In genomic region chr4:85779165-85779564, GRCh38 we compare ENCODE assay signal across 8 cellular contexts.
A peak's percentile ranks its signal among the peaks of the same experiment; 100 is the strongest.
DNase-seq lines count a peak whose midpoint lies in the region; ATAC-seq and TF ChIP-seq lines count a peak whose summit lies in the region.

No MANE protein-coding gene starts in this region.

- TF ChIP-seq EP300 in transverse colon (IDR thresholded peaks at IDR 0.05; ENCODE audit: low read depth), result no peak

- ATAC-seq in GM21825 (IDR thresholded peaks at IDR 0.05; ENCODE audit: unreplicated experiment), result peak; percentile 22

- H3K27me3 ChIP-seq in right atrium auricular region, result no peaks in the 10 kb centered on the region
- no peaks in the 10 kb centered on the region for H3K27me3 ChIP-seq in transverse colon

- DNase-seq in RPMI8226 (peak; percentile 6), right atrium auricular region (ENCODE audit: low spot score) (no peak), transverse colon (no peak), NCI-H2029 treated with DMSO at 0.1 percent for 48 hours (lab: John Stamatoyannopoulos, UW) (no peak), NCI-H1417 treated with DMSO at 0.1 percent for 48 hours (lab: John Stamatoyannopoulos, UW) (no peak), NCI-H1694 treated with DMSO at 0.1 percent for 48 hours (lab: John Stamatoyannopoulos, UW) (no peak)
- DNase-seq in effector CD4-positive, alpha-beta T cell, result no peak

- intact Hi-C loops in transverse colon (cut with DNase I; ENCODE audit: low total_unique reads), result no loop called here

- H3K4me1 ChIP-seq in right atrium auricular region (peaks cover 0 to 56% of the 10 kb centered on the region in 2 donors), transverse colon (peaks cover 0 to 15% (median 0%) of the 10 kb centered on the region in 4 donors)

- H3K36me3 ChIP-seq in right atrium auricular region, result no peaks in the 10 kb centered on the region
- H3K36me3 ChIP-seq in transverse colon, result no peaks in the 10 kb centered on the region

- TF ChIP-seq CTCF in right atrium auricular region (IDR thresholded peaks at IDR 0.05) (no peak), transverse colon (IDR thresholded peaks at IDR 0.05) (no peak)

- H3K9me3 ChIP-seq in right atrium auricular region (no peaks in the 10 kb centered on the region), transverse colon (no peaks in the 10 kb centered on the region)

- no peak for TF ChIP-seq POLR2A in transverse colon (IDR thresholded peaks at IDR 0.05)

- H3K4me3 ChIP-seq in right atrium auricular region (peak overlapping the region; percentile 5 to 44), transverse colon (peak overlapping the region in 3 of 4 donors; percentile 12 to 27 (median 20))

- in situ Hi-C loops in transverse colon (cut with MboI; ENCODE audit: low pct_ligation_motif_present in 1 of 4, low pct_unique_long_range_greater_than_20kb in 1 of 4, low sequenced_read_pairs in 3 of 4), result loop anchor here in 2 of 4 donors (25.0 kb wide), 1 partner anchor 183 kb away; no protein-coding TSS in a partner anchor

- H3K27ac ChIP-seq in right atrium auricular region, result peak overlapping the region; percentile 76 to 78
- peak overlapping the region; percentile 64 to 75 (median 67) for H3K27ac ChIP-seq in transverse colon
